In the genomic region with DNA sequence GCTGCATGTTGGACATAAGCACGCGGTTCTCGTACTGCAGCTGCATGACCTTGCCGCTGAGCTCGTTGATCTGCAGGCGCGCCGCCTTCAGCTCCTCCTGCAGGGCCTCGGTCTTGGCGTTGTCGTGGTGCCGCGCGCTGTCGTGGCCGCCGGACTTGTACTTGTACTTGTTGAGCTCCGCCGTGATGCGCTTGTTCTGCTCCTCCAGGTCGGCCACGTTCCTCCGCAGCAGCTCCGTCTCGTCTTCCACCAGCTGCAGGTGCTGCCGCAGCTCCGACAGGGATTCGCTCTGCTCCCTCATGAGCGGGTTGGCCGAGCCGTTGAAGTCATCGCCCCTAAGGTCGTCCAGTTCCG, we compare ENCODE assay signal across 11 cellular contexts. TPM values are rescaled to one million over a fixed set of nuclear protein-coding genes. Genes with fewer than 3 reads are reported as not detected.
"Had no signal": no experiment of that assay in that cellular context is flagged by ENCODE, and none has a peak within 500 bp of the region (broad histone marks: within the 10 kb centered on the region; RNA-seq: fewer than 3 reads in every experiment).

No MANE protein-coding gene starts in this region.

- ATAC-seq: stimulated activated naive B cell treated with anti-CD40 and anti-IgM and Interleukin-4, amounts not matched to agents 10 μg/mL and 1 μg/mL and 100 μg/mL, for 72 hours had no signal

- DNase-seq: activated CD4-positive, alpha-beta T cell treated with anti-CD3 and anti-CD28 coated beads, Interleukin-2, amount 10 ng/mL, durations not matched to agents 7 days and 5 days; activated CD4-positive, CD25-positive, alpha-beta regulatory T cell; activated T-cell treated with anti-CD3 and anti-CD28 coated beads for 4 hours; anterior cingulate cortex; SK-N-SH; stimulated activated naive B cell treated with anti-CD40 and anti-IgM and Interleukin-4, amounts not matched to agents 10 μg/mL and 1 μg/mL and 100 μg/mL, for 72 hours; transverse colon had no signal

- H3K4me3 ChIP-seq: smooth muscle cell, transverse colon had no signal

- H3K4me1 ChIP-seq: transverse colon had no signal

- H3K36me3 ChIP-seq: neutrophil, transverse colon had no signal

- H3K27me3 ChIP-seq: transverse colon had no signal

- H3K27ac ChIP-seq: neutrophil, transverse colon had no signal

- H3K9me3 ChIP-seq: neutrophil, SK-N-SH, transverse colon had no signal

RNA-seq across cellular contexts. Expression of a gene that starts 16.6 kb away (rescaled TPM):
- total RNA-seq: bronchial epithelial cell, endothelial cell of umbilical vein had no signal
- polyA plus RNA-seq: endothelial cell of umbilical vein had no signal
